ENCODE assay signal across 29 cellular contexts in the genomic region with DNA sequence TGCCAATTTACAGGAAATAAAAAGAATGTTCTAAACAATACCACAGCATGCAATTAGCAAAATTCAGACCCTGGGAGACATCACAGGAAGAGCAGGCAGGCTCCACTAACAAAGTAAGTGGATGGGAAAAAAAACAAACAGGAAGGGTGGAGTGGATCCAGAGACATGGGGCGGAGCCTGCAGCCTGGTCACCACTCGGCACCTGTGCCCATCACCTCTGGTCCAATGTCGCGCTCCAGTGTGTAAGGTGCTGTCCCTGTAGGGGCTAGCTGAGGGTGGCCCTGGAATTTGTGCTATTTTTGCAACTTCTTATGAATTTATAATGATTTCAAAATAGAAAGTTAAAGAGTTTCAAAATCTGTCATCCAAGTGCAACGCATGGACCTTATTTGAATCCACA. TPM values are rescaled to one million over a fixed set of nuclear protein-coding genes. Genes with fewer than 3 reads are reported as not detected.
A peak's percentile ranks its signal among the peaks of the same experiment; 100 is the strongest.
DNase-seq lines count a peak whose midpoint lies in the region; ATAC-seq and TF ChIP-seq lines count a peak whose summit lies in the region.
"Had no signal": no experiment of that assay in that cellular context is flagged by ENCODE, and none has a peak within 500 bp of the region (broad histone marks: within the 10 kb centered on the region; RNA-seq: fewer than 3 reads in every experiment).

No MANE protein-coding gene starts in this region.

- H3K4me1 Mint-ChIP-seq in CD14-positive monocyte = peaks cover 22% of the 10 kb centered on the region

- peaks cover 20 to 33% of the 10 kb centered on the region in 2 donors for H3K36me3 Mint-ChIP-seq in CD14-positive monocyte

- H3K4me3 Mint-ChIP-seq in CD14-positive monocyte = no peak overlapping the region
- H3K4me3 Mint-ChIP-seq: activated naive CD8-positive, alpha-beta T cell; central memory CD8-positive, alpha-beta T cell; dendritic cell treated with granulocyte-macrophage colony-stimulating factor and Interleukin-4, amounts not matched to agents 40 ng/mL and 50 ng/mL, for 4 days; stimulated activated naive CD8-positive, alpha-beta T cell treated with anti-CD3 and anti-CD28 coated beads, Interleukin-15, amount 100 ng/mL, for 72 hours had no signal

- H3K27me3 Mint-ChIP-seq in CD14-positive monocyte (ENCODE audit: low read depth in 3 of 3) = peaks cover 0 to 4% (median 0%) of the 10 kb centered on the region in 3 donors
- H3K27me3 Mint-ChIP-seq: activated naive CD8-positive, alpha-beta T cell; central memory CD8-positive, alpha-beta T cell; dendritic cell treated with granulocyte-macrophage colony-stimulating factor and Interleukin-4, amounts not matched to agents 40 ng/mL and 50 ng/mL, for 4 days; stimulated activated naive CD8-positive, alpha-beta T cell treated with anti-CD3 and anti-CD28 coated beads, Interleukin-15, amount 100 ng/mL, for 72 hours had no signal

- no peak for TF ChIP-seq CTCF in CD14-positive monocyte (IDR thresholded peaks at IDR 0.05)
- TF ChIP-seq CTCF in lower lobe of right lung (IDR thresholded peaks at IDR 0.05) = no peak

- DNase-seq in SIG-M5 (lab: John Stamatoyannopoulos, UW) = peak; percentile 0
- no peak for DNase-seq in SIG-M5 treated with dmso at 0.1 percent for 504 hours (lab: John Stamatoyannopoulos, UW; ENCODE audit: unreplicated experiment)
- DNase-seq in CD14-positive monocyte (ENCODE audit: low spot score) = peak; percentile 5
- DNase-seq in NCI-H69 (lab: John Stamatoyannopoulos, UW) = peak; percentile 68
- DNase-seq in lower lobe of right lung = peak; percentile 12
- no peak for DNase-seq in NCI-H2196 (lab: John Stamatoyannopoulos, UW; ENCODE audit: unreplicated experiment)
- no peak for DNase-seq in superior temporal gyrus (ENCODE audit: extremely low spot score)
- DNase-seq: activated CD4-positive, alpha-beta T cell treated with anti-CD3 and anti-CD28 coated beads, Interleukin-2, amount 50 U/mL, for 4 hours; activated CD8-positive, alpha-beta memory T cell treated with anti-CD3 and anti-CD28 coated beads, Interleukin-2, amount 50 U/mL, for 4 hours; DMS79; foreskin keratinocyte; GF-D8; H7; IMR-90; left colon; NCI-H1048; NCI-H1694 treated with DMSO at 0.1 percent for 48 hours; stimulated activated naive CD8-positive, alpha-beta T cell treated with anti-CD3 and anti-CD28 coated beads, Interleukin-15, amount 100 ng/mL, for 72 hours; SW 1271; T1000 had no signal

- intact Hi-C loops in CD14-positive monocyte (cut with micrococcal nuclease) = no loop called here
- intact Hi-C loops in lower lobe of right lung (cut with DNase I) = no loop called here

- H3K27ac ChIP-seq in lower lobe of right lung = no peak overlapping the region
- H3K27ac ChIP-seq: foreskin keratinocyte, neutrophil, prostate gland, tibial artery had no signal

- H3K36me3 ChIP-seq in lower lobe of right lung = peaks cover 13% of the 10 kb centered on the region
- H3K36me3 ChIP-seq: neutrophil, prostate gland had no signal

- no peaks in the 10 kb centered on the region for H3K27me3 ChIP-seq in lower lobe of right lung (ENCODE audit: low read depth)
- H3K27me3 ChIP-seq: esophagus muscularis mucosa, foreskin keratinocyte, neutrophil, tibial artery had no signal

- H3K9me3 ChIP-seq in lower lobe of right lung = no peaks in the 10 kb centered on the region
- H3K9me3 ChIP-seq: esophagus muscularis mucosa, neutrophil, prostate gland, tibial artery had no signal

- ATAC-seq in lower lobe of right lung = no peak
- no peak for ATAC-seq in HG02610 (IDR thresholded peaks at IDR 0.05; ENCODE audit: unreplicated experiment)
- ATAC-seq: foreskin keratinocyte; left colon; stimulated activated naive CD8-positive, alpha-beta T cell treated with anti-CD3 and anti-CD28 coated beads, Interleukin-15, amount 100 ng/mL, for 72 hours had no signal

- H3K4me3 ChIP-seq in lower lobe of right lung = no peak overlapping the region
- H3K4me3 ChIP-seq: esophagus muscularis mucosa, prostate gland, tibial artery had no signal

- peaks cover 0 to 9% (median 3%) of the 10 kb centered on the region in 7 donors for H3K9me3 Mint-ChIP-seq in CD14-positive monocyte
- H3K9me3 Mint-ChIP-seq: central memory CD8-positive, alpha-beta T cell; stimulated activated naive CD8-positive, alpha-beta T cell treated with anti-CD3 and anti-CD28 coated beads, Interleukin-15, amount 100 ng/mL, for 72 hours had no signal

- peak overlapping the region in 1 of 7 donors; percentile 2 for H3K27ac Mint-ChIP-seq in CD14-positive monocyte
- H3K27ac Mint-ChIP-seq: activated naive CD8-positive, alpha-beta T cell; activated T-helper 2 cell treated with anti-CD3 and anti-CD28 coated beads, Interferon-gamma antibody, Interleukin-2, Interleukin-4, amounts not matched to agents 10 μg/mL and 5 μg/mL and 100 μg/mL, durations not matched to agents 14 hours and 24 hours and 36 hours; dendritic cell treated with granulocyte-macrophage colony-stimulating factor and Interleukin-4, amounts not matched to agents 40 ng/mL and 50 ng/mL, for 4 days had no signal

- H3K4me1 ChIP-seq in lower lobe of right lung = peaks cover 41% of the 10 kb centered on the region

RNA-seq across cellular contexts. Expression of a gene that starts 11.0 kb away (rescaled TPM):
- 10 to 100 TPM; 22.1 to 22.5 TPM for polyA plus RNA-seq in CD14-positive monocyte
- total RNA-seq in lower lobe of right lung = 50.4 TPM

Comparison
In these comparisons a context has a peak if more than half of its experiments do, and no peak if none do; other contexts are left out.
1. DNase-seq: peak in SIG-M5 (single experiment), CD14-positive monocyte (single experiment), NCI-H69 (single experiment) and lower lobe of right lung (single experiment); none in SIG-M5 treated with dmso at 0.1 percent for 504 hours (single experiment), NCI-H2196 (single experiment) and superior temporal gyrus (single experiment).